Comparison of ENCODE assay signal across 16 cellular contexts in genomic region chr4:103718993-103719319, GRCh38. TPM values are rescaled to one million over a fixed set of nuclear protein-coding genes. Genes with fewer than 3 reads are reported as not detected.
A peak's percentile ranks its signal among the peaks of the same experiment; 100 is the strongest.
DNase-seq lines count a peak whose midpoint lies in the region; ATAC-seq, FAIRE-seq and TF ChIP-seq lines count a peak whose summit lies in the region.
"Had no signal": no experiment of that assay in that cellular context is flagged by ENCODE, and none has a peak within 500 bp of the region (broad histone marks: within the 10 kb centered on the region; RNA-seq: fewer than 3 reads in every experiment).

No MANE protein-coding gene starts in this region.

- H3K4me2 ChIP-seq in A549 (peak overlapping the region; percentile 50), endothelial cell of umbilical vein (ENCODE audit: insufficient read depth, low read length) (peak overlapping the region; percentile 69)

- H3K9me1 ChIP-seq in endothelial cell of umbilical vein (replicated peaks; ENCODE audit: control insufficient read depth, extremely low read depth, insufficient read depth, low read length): no peaks in the 10 kb centered on the region

- intact Hi-C loops in endothelial cell of umbilical vein (cut with micrococcal nuclease) (no loop called here), vagina (cut with DNase I) (no loop called here)

- no peak for TF ChIP-seq POLR2A in A549 (IDR thresholded peaks at IDR 0.05; ENCODE audit: low read length)
- no peak for TF ChIP-seq POLR2A in endothelial cell of umbilical vein (IDR thresholded peaks at IDR 0.05; ENCODE audit: low read depth, low read length)
- TF ChIP-seq POLR2A in vagina (IDR thresholded peaks at IDR 0.05): no peak

- no peak for TF ChIP-seq RAD21 in A549 (conservative IDR thresholded peaks at IDR 0.05 in 1 of 2, IDR thresholded peaks at IDR 0.05 in 1 of 2)

- no peaks in the 10 kb centered on the region for H3K9me3 ChIP-seq in A549
- H3K9me3 ChIP-seq in endothelial cell of umbilical vein (replicated peaks; ENCODE audit: control insufficient read depth, insufficient read depth, low read length): no peaks in the 10 kb centered on the region
- no peaks in the 10 kb centered on the region for H3K9me3 ChIP-seq in vagina
- H3K9me3 ChIP-seq: tibial artery had no signal

- no peaks in the 10 kb centered on the region for H4K20me1 ChIP-seq in endothelial cell of umbilical vein (replicated peaks; ENCODE audit: control insufficient read depth, extremely low read depth, insufficient read depth, low read length)

- H3K4me1 ChIP-seq in A549 (no peaks in the 10 kb centered on the region), endothelial cell of umbilical vein (ENCODE audit: control insufficient read depth, extremely low read depth, insufficient read depth, low read length) (no peaks in the 10 kb centered on the region), vagina (no peaks in the 10 kb centered on the region)

- no TSS peak for BruUV-seq in endothelial cell of umbilical vein (replicated peaks; lab: Mats Ljungman, UMichigan)

- no peak for TF ChIP-seq EP300 in A549 (IDR thresholded peaks at IDR 0.05)

- H3K27me3 ChIP-seq in endothelial cell of umbilical vein (ENCODE audit: control insufficient read depth in 2 of 2, insufficient read depth in 2 of 2, low read length in 2 of 2) (peaks cover 10 to 15% of the 10 kb centered on the region in 2 experiments), vagina (no peaks in the 10 kb centered on the region)

- H2AFZ ChIP-seq in endothelial cell of umbilical vein (ENCODE audit: low read depth, low read length): peak overlapping the region; percentile 97

- no peak overlapping the region for H3K4me3 ChIP-seq in A549
- H3K4me3 ChIP-seq in endothelial cell of umbilical vein (replicated peaks in 1 of 3; ENCODE audit: insufficient read depth in 1 of 3, low read depth in 1 of 3, low read length in 3 of 3): peak overlapping the region in 1 of 3 experiments; percentile 30
- H3K4me3 ChIP-seq in vagina: no peak overlapping the region
- H3K4me3 ChIP-seq: lung, tibial artery had no signal

- DNase-seq in A549 (ENCODE audit: low read depth in 1 of 2, low spot score in 1 of 2): peak in 1 of 2 experiments; percentile 11
- DNase-seq in NCI-H510A (lab: John Stamatoyannopoulos, UW): peak; percentile 2
- DNase-seq in endothelial cell of umbilical vein (ENCODE audit: low read depth, low spot score): no peak
- peak; percentile 48 for DNase-seq in mucosa of gallbladder (ENCODE audit: low spot score)
- no peak for DNase-seq in AG20443 (ENCODE audit: low spot score)
- DNase-seq in vagina (ENCODE audit: extremely low spot score in 2 of 2): no peak
- DNase-seq: activated CD4-positive, alpha-beta T cell treated with anti-CD3 and anti-CD28 coated beads for 1 hour; MV-4-11; SW 1271; tibial artery had no signal

- FAIRE-seq in A549 (lab: Jason Lieb, UNC) (no peak), endothelial cell of umbilical vein (lab: Jason Lieb, UNC) (no peak)

- no peak overlapping the region for H3K9ac ChIP-seq in endothelial cell of umbilical vein (replicated peaks; ENCODE audit: extremely low read depth, insufficient read depth, low read length)

- dilution Hi-C loops in endothelial cell of umbilical vein (cut with MboI; ENCODE audit: extremely low pct_ligation_motif_present, low sequenced_read_pairs): no loop called here

- CTCF ChIA-PET in A549 (lab: Yijun Ruan, JAX): no interaction called here
- CTCF ChIA-PET in endothelial cell of umbilical vein (lab: Charles Lee): interaction anchor here (1.4 to 2.0 kb wide), 2 partner anchors 63 to 67 kb away, joined by 3 to 8 read pairs; no protein-coding TSS in a partner anchor

- TF ChIP-seq CTCF in A549 (IDR thresholded peaks at IDR 0.05): no peak
- no peak for TF ChIP-seq CTCF in endothelial cell of umbilical vein (IDR thresholded peaks at IDR 0.05; ENCODE audit: extremely low read depth in 1 of 2, insufficient read depth in 1 of 2, low read depth in 1 of 2, low read length in 2 of 2)
- TF ChIP-seq CTCF in vagina (IDR thresholded peaks at IDR 0.05): no peak

- H3K27ac ChIP-seq in A549 (no peak overlapping the region), endothelial cell of umbilical vein (ENCODE audit: insufficient read depth, low read depth, low read length) (no peak overlapping the region), vagina (no peak overlapping the region)
- H3K27ac ChIP-seq: tibial artery had no signal

- no peaks in the 10 kb centered on the region for H3K79me2 ChIP-seq in endothelial cell of umbilical vein (ENCODE audit: control insufficient read depth, insufficient read depth, low read length)

- 55% methylated on average over 14 of the region's 15 CpGs for WGBS in A549 (ENCODE audit: missing lambda C conversion rate)

- ATAC-seq in A549: peak; percentile 34 to 46; a peak in 2 of 6 replicates
- no peak for ATAC-seq in GM19463 (IDR thresholded peaks at IDR 0.05; ENCODE audit: unreplicated experiment)
- no peak for ATAC-seq in GM21381 (IDR thresholded peaks at IDR 0.05; ENCODE audit: unreplicated experiment)
- ATAC-seq: right cardiac atrium had no signal

- no peaks in the 10 kb centered on the region for H3K36me3 ChIP-seq in endothelial cell of umbilical vein (ENCODE audit: control insufficient read depth in 2 of 2, extremely low read depth in 1 of 2, insufficient read depth in 2 of 2, low read length in 2 of 2)
- H3K36me3 ChIP-seq in vagina: no peaks in the 10 kb centered on the region
- H3K36me3 ChIP-seq: tibial artery had no signal

- POLR2A ChIA-PET in A549 (lab: Yijun Ruan, JAX): no interaction called here
- POLR2A ChIA-PET in endothelial cell of umbilical vein (lab: Charles Lee): no interaction called here

TF ChIP-seq in A549, 52 proteins besides CTCF, POLR2A, EP300 and RAD21 (continues in another document):
- TF ChIP-seq KDM1A (IDR thresholded peaks at IDR 0.05; ENCODE audit: low read depth) (no peak), PBX3 (IDR thresholded peaks at IDR 0.05) (no peak), MYC (IDR thresholded peaks at IDR 0.05; ENCODE audit: borderline replicate concordance, low read length) (no peak), HES2 (IDR thresholded peaks at IDR 0.05) (no peak), TP53 (CRISPR knock-in tag; IDR thresholded peaks at IDR 0.05) (no peak), CBX8 (IDR thresholded peaks at IDR 0.05) (no peak)
- TF ChIP-seq, protein P1, sequence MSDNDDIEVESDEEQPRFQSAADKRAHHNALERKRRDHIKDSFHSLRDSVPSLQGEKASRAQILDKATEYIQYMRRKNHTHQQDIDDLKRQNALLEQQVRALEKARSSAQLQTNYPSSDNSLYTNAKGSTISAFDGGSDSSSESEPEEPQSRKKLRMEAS (IDR thresholded peaks at IDR 0.05): no peak

TF ChIP-seq in endothelial cell of umbilical vein, 7 proteins besides CTCF, POLR2A, EP300 and RAD21:
- TF ChIP-seq, protein P1 (IDR thresholded peaks at IDR 0.05; ENCODE audit: insufficient read depth, insufficient read length): no peak
- TF ChIP-seq JUN (IDR thresholded peaks at IDR 0.05; ENCODE audit: borderline replicate concordance, insufficient read depth, insufficient read length, low read depth) (no peak), FOS (IDR thresholded peaks at IDR 0.05; ENCODE audit: borderline replicate concordance, insufficient read depth, low read length) (no peak), GATA2 (IDR thresholded peaks at IDR 0.05; ENCODE audit: insufficient read depth, insufficient read length, low read depth, low read length) (no peak), POLR2AphosphoS5 (IDR thresholded peaks at IDR 0.05; ENCODE audit: insufficient read depth, low read depth, low read length) (no peak), MYC (IDR thresholded peaks at IDR 0.05; ENCODE audit: low read depth, low read length) (no peak), EZH2 (IDR thresholded peaks at IDR 0.05; ENCODE audit: borderline replicate concordance, low read depth, low read length, severe bottlenecking) (no peak)

RNA-seq across cellular contexts. Expression of gene TACR3, which starts 0.8 kb away (rescaled TPM):
- polyA plus RNA-seq in A549 (2011; rRNA removed) (not detected in 2 replicates), A549 (2017; fragmentation: RNase III; extraction: RNeasy Plus Mini Kit Qiagen cat#74134 plus additional on column Dnase treatment) (not detected in 3 replicates), endothelial cell of umbilical vein (not detected in 2 replicates)
- not detected in 2 replicates for polyA plus RNA-seq in A549 (2012; cell fraction: cytosol; rRNA removed)
- not detected in 2 replicates for polyA plus RNA-seq in A549 (2012; cell fraction: nucleus; rRNA removed)
- polyA minus RNA-seq in A549 (2011; rRNA and poly(A)+ RNA removed): not detected in 2 replicates
- total RNA-seq in endothelial cell of umbilical vein (not detected in 2 replicates), mucosa of gallbladder (0.23 TPM), vagina (not detected)
- polyA plus RNA-seq in endothelial cell of umbilical vein (2011; cell fraction: cytosol; rRNA removed): not detected in 2 replicates
- polyA plus RNA-seq in endothelial cell of umbilical vein (2011; cell fraction: nucleus; rRNA removed): not detected in 2 replicates
- polyA plus RNA-seq in endothelial cell of umbilical vein (2012): not detected in 2 replicates
- polyA minus RNA-seq in endothelial cell of umbilical vein: not detected in 2 replicates
- polyA minus RNA-seq in endothelial cell of umbilical vein (2011; cell fraction: cytosol; rRNA and poly(A)+ RNA removed): not detected
- not detected in 2 replicates for polyA minus RNA-seq in endothelial cell of umbilical vein (2011; cell fraction: nucleus; rRNA and poly(A)+ RNA removed)
- total RNA-seq: cardiac septum, Daoy, right cardiac atrium had no signal
- polyA plus RNA-seq: right cardiac atrium had no signal

Comparison
In these comparisons a context has a peak if more than half of its experiments do, and no peak if none do; other contexts are left out.
1. ATAC-seq: peak in A549 (2 of 2); none in GM19463 (single experiment) and GM21381 (single experiment).
2. DNase-seq: peak in NCI-H510A (single experiment) and mucosa of gallbladder (single experiment); none in endothelial cell of umbilical vein (single experiment), AG20443 (single experiment) and vagina (0 of 2).